30 cellular contexts compared by ENCODE assay signal in genomic region chr3:18618723-18619122, GRCh38.
"Had no signal": no experiment of that assay in that cellular context is flagged by ENCODE, and none has a peak within 500 bp of the region (broad histone marks: within the 10 kb centered on the region; RNA-seq: fewer than 3 reads in every experiment).

No MANE protein-coding gene starts in this region.

- H3K27ac ChIP-seq: heart right ventricle, hepatocyte, left lung, lower lobe of right lung, neural progenitor cell, neutrophil, parathyroid adenoma, right atrium auricular region, right lobe of liver, stomach, testis, thyroid gland, transverse colon, upper lobe of left lung, vagina had no signal

- H3K4me3 ChIP-seq: heart right ventricle, hepatocyte, left lung, lower lobe of right lung, neural progenitor cell, right atrium auricular region, right lobe of liver, smooth muscle cell, stomach, testis, thyroid gland, transverse colon, upper lobe of left lung, vagina had no signal

- H3K27me3 Mint-ChIP-seq: stimulated activated memory B cell treated with anti-CD40 and anti-IgM and Interleukin-4, amounts not matched to agents 10 μg/mL and 1 μg/mL and 100 μg/mL, for 72 hours had no signal

- H3K4me3 Mint-ChIP-seq: naive B cell; natural killer cell; nephron progenitor cell; neural progenitor cell; stimulated activated memory B cell treated with anti-CD40 and anti-IgM and Interleukin-4, amounts not matched to agents 10 μg/mL and 1 μg/mL and 100 μg/mL, for 72 hours had no signal

- H3K9me3 ChIP-seq: left lung, lower lobe of right lung, neutrophil, right atrium auricular region, right lobe of liver, stomach, testis, thyroid gland, transverse colon, upper lobe of left lung, vagina had no signal

- H3K4me1 Mint-ChIP-seq: nephron progenitor cell; neural progenitor cell; stimulated activated memory B cell treated with anti-CD40 and anti-IgM and Interleukin-4, amounts not matched to agents 10 μg/mL and 1 μg/mL and 100 μg/mL, for 72 hours had no signal

- H3K36me3 Mint-ChIP-seq: naive B cell; natural killer cell; neural progenitor cell; stimulated activated memory B cell treated with anti-CD40 and anti-IgM and Interleukin-4, amounts not matched to agents 10 μg/mL and 1 μg/mL and 100 μg/mL, for 72 hours had no signal

- FAIRE-seq: keratinocyte had no signal

- DNase-seq: heart right ventricle; left colon; left lung; lower lobe of right lung; mammary epithelial cell; mesenchymal stem cell; naive B cell; natural killer cell; nephron progenitor cell; occipital lobe; right lobe of liver; stimulated activated CD4-positive, alpha-beta T cell treated with anti-CD3 and anti-CD28 coated beads, Interleukin-1b, Interleukin-23, amount 100 ng/mL, for 48 hours; stimulated activated CD4-positive, alpha-beta T cell treated with anti-CD3 and anti-CD28 coated beads, Interleukin-2, amount 100 ng/mL, for 48 hours; stimulated activated CD4-positive, alpha-beta T cell treated with anti-CD3 and anti-CD28 coated beads, Interleukin-4, amount 100 ng/mL, for 4 hours; stimulated activated CD8-positive, alpha-beta memory T cell treated with anti-CD3 and anti-CD28 coated beads, Interleukin-4, amount 100 ng/mL, for 48 hours; stimulated activated naive CD8-positive, alpha-beta T cell treated with anti-CD3 and anti-CD28 coated beads, Interleukin-15, Interleukin-2, amounts not matched to agents 100 U/mL and 50 U/mL, for 24 hours; stomach; testis; thyroid gland; transverse colon; upper lobe of left lung had no signal

- H3K9ac ChIP-seq: neural progenitor cell, parathyroid adenoma had no signal

- H3K27me3 ChIP-seq: heart right ventricle, hepatocyte, left lung, neural progenitor cell, neutrophil, right atrium auricular region, right lobe of liver, stomach, testis, thyroid gland, transverse colon, upper lobe of left lung, vagina had no signal

- H3K36me3 ChIP-seq: heart right ventricle, left lung, lower lobe of right lung, neural progenitor cell, neutrophil, right atrium auricular region, right lobe of liver, stomach, thyroid gland, transverse colon, upper lobe of left lung, vagina had no signal

- H3K9me3 Mint-ChIP-seq: naive B cell; natural killer cell; neural progenitor cell; stimulated activated memory B cell treated with anti-CD40 and anti-IgM and Interleukin-4, amounts not matched to agents 10 μg/mL and 1 μg/mL and 100 μg/mL, for 72 hours had no signal

- H3K27ac Mint-ChIP-seq: natural killer cell; nephron progenitor cell; neural progenitor cell; stimulated activated memory B cell treated with anti-CD40 and anti-IgM and Interleukin-4, amounts not matched to agents 10 μg/mL and 1 μg/mL and 100 μg/mL, for 72 hours had no signal

- H3K4me1 ChIP-seq: heart right ventricle, left lung, lower lobe of right lung, neural progenitor cell, parathyroid adenoma, right atrium auricular region, right lobe of liver, testis, thyroid gland, upper lobe of left lung, vagina had no signal
